In genomic region chr11:72111803-72112540, GRCh38 we compare ENCODE assay signal across 8 cellular contexts. TPM values are rescaled to one million over a fixed set of nuclear protein-coding genes. Genes with fewer than 3 reads are reported as not detected.
DNase-seq lines count a peak whose midpoint lies in the region; ATAC-seq, FAIRE-seq and TF ChIP-seq lines count a peak whose summit lies in the region.

No MANE protein-coding gene starts in this region.

- DNase-seq in AG10803 (ENCODE audit: low read depth) (peak; percentile 99), NCI-H2227 treated with DMSO at 0.1 percent for 48 hours (lab: John Stamatoyannopoulos, UW) (peak; percentile 100), WTC11 (ENCODE audit: low spot score) (peak; percentile 89), chondrocyte (ENCODE audit: low spot score) (no peak), kidney (peak; percentile 96)
- peak; percentile 91 for DNase-seq in stimulated activated CD4-positive, alpha-beta T cell treated with anti-CD3 and anti-CD28 coated beads, Interleukin-15, amount 100 ng/mL, for 24 hours

- peak overlapping the region; percentile 95 to 99 for H3K27ac ChIP-seq in kidney (ENCODE audit: low read depth in 2 of 2, low read length in 2 of 2)

- POLR2A ChIA-PET in WTC11 (lab: Charles Lee): interaction anchor here (1.0 to 1.2 kb wide), 3 partner anchors 21 to 111 kb away, joined by 3 to 4 read pairs (median 3); no protein-coding TSS in a partner anchor

- peaks cover 2% of the 10 kb centered on the region; the same call in 1 of the 2 replicates for H3K36me3 Mint-ChIP-seq in WTC11
- peaks cover 7% of the 10 kb centered on the region for H3K36me3 Mint-ChIP-seq in chondrocyte (ENCODE audit: low read depth)

- intact Hi-C loops in kidney (cut with DNase I): no loop called here

- TF ChIP-seq CTCF in AG10803 (conservative IDR thresholded peaks at IDR 0.05; ENCODE audit: low read length) (no peak), WTC11 (IDR thresholded peaks at IDR 0.05) (no peak), chondrocyte (IDR thresholded peaks at IDR 0.05) (no peak), kidney (IDR thresholded peaks at IDR 0.05; ENCODE audit: borderline replicate concordance, extremely low read depth, insufficient read depth) (no peak)

- H3K9me3 Mint-ChIP-seq in WTC11 (peaks cover 8% of the 10 kb centered on the region), chondrocyte (ENCODE audit: low read depth) (no peaks in the 10 kb centered on the region)

- H3K4me3 Mint-ChIP-seq in WTC11 (peak overlapping the region; percentile 93), chondrocyte (ENCODE audit: unreplicated experiment) (peak overlapping the region; percentile 94)

- H3K4me1 ChIP-seq in kidney (ENCODE audit: control insufficient read depth in 1 of 2, insufficient read depth in 1 of 2, low read depth in 1 of 2, low read length in 2 of 2): peaks cover 5 to 11% of the 10 kb centered on the region in 2 donors

- H3K36me3 ChIP-seq in kidney (ENCODE audit: control insufficient read depth in 1 of 2, insufficient read depth in 2 of 2, low read length in 2 of 2): no peaks in the 10 kb centered on the region

- CTCF ChIA-PET in WTC11 (lab: Charles Lee): interaction anchor here (0.6 to 1.6 kb wide), 5 partner anchors 21 to 319 kb away, joined by 3 to 9 read pairs (median 5); no protein-coding TSS in a partner anchor

- in situ Hi-C loops in GM18951 (cut with MboI; ENCODE audit: low sequenced_read_pairs, unreplicated experiment): no loop called here

- peaks cover 16% of the 10 kb centered on the region for H3K4me1 Mint-ChIP-seq in WTC11
- peaks cover 23% of the 10 kb centered on the region for H3K4me1 Mint-ChIP-seq in chondrocyte (ENCODE audit: low read depth)

- peak overlapping the region; percentile 87 for H3K4me3 ChIP-seq in AG10803 (ENCODE audit: low read length)
- H3K4me3 ChIP-seq in kidney (ENCODE audit: low read length in 2 of 2): peak overlapping the region; percentile 80 to 86

- H3K27ac Mint-ChIP-seq in WTC11 (peak overlapping the region; percentile 99), chondrocyte (ENCODE audit: unreplicated experiment) (peak overlapping the region; percentile 100)

- peak; percentile 87 for TF ChIP-seq POLR2A in GM18951 (IDR thresholded peaks at IDR 0.05; ENCODE audit: extremely low read depth, insufficient read depth, insufficient read length)

- ATAC-seq in HG03175 (IDR thresholded peaks at IDR 0.05; ENCODE audit: unreplicated experiment) (peak; percentile 93), WTC11 (peak; percentile 92)

- H3K9ac ChIP-seq in kidney (ENCODE audit: low read length in 2 of 2): peak overlapping the region; percentile 93

- FAIRE-seq in kidney (lab: Jason Lieb, UNC): peak; percentile 99

- H3K9me3 ChIP-seq in kidney (ENCODE audit: control insufficient read depth in 1 of 2, low read length in 2 of 2): no peaks in the 10 kb centered on the region

- peaks cover 35% of the 10 kb centered on the region for H3K27me3 Mint-ChIP-seq in WTC11 (ENCODE audit: low read depth)
- no peaks in the 10 kb centered on the region for H3K27me3 Mint-ChIP-seq in chondrocyte (ENCODE audit: low read depth)

TF ChIP-seq in WTC11, 78 proteins besides CTCF, POLR2A, EP300 and RAD21:
- TF ChIP-seq IRF2 (CRISPR knock-in tag; IDR thresholded peaks at IDR 0.05; ENCODE audit: borderline replicate concordance, low read depth) (no peak), NFYB (CRISPR knock-in tag; conservative IDR thresholded peaks at IDR 0.05; ENCODE audit: low read depth) (peak; percentile 68), TEAD1 (CRISPR knock-in tag; IDR thresholded peaks at IDR 0.05) (0 out of 2 replicates have a peak, but pooled peaks have one; percentile 30)
TF ChIP-seq in WTC11: peak in this region for 2.

RNA-seq across cellular contexts. Expression of gene ANAPC15, which starts 0.5 kb away (rescaled TPM):
- 60.2 to 75.4 TPM (median 66.1 TPM) in 3 replicates for total RNA-seq in WTC11 (2021)
- 36.0 to 39.7 TPM (median 37.6 TPM) in 3 replicates for total RNA-seq in chondrocyte
- 30.0 TPM for total RNA-seq in kidney
- polyA plus RNA-seq in kidney (ENCODE audit: insufficient read depth, low read depth, low replicate concordance): 79.8 TPM

RNA-seq across cellular contexts. Expression of gene TOMT, which starts 6.2 kb away (rescaled TPM):
- total RNA-seq in WTC11 (2021): not detected in 3 replicates
- total RNA-seq in chondrocyte: not detected in 3 replicates
- total RNA-seq in kidney: not detected
- polyA plus RNA-seq in kidney (ENCODE audit: insufficient read depth, low read depth, low replicate concordance): not detected

RNA-seq across cellular contexts. Expression of gene LAMTOR1, which starts 8.9 kb away (rescaled TPM):
- total RNA-seq in WTC11 (2021): 79.4 to 84.3 TPM (median 80.4 TPM) in 3 replicates
- total RNA-seq in chondrocyte: 70.5 to 74.9 TPM (median 74.7 TPM) in 3 replicates
- total RNA-seq in kidney: 111 TPM
- polyA plus RNA-seq in kidney (ENCODE audit: insufficient read depth, low read depth, low replicate concordance): 189 TPM

RNA-seq across cellular contexts. Expression of gene FOLR3, which starts 23.6 kb away (rescaled TPM):
- total RNA-seq in WTC11 (2021) (0.25 TPM in 1 of 3 replicates, not detected in the others), chondrocyte (not detected in 3 replicates), kidney (17.5 TPM)
- 65.0 TPM for polyA plus RNA-seq in kidney (ENCODE audit: insufficient read depth, low read depth, low replicate concordance)

RNA-seq across cellular contexts. Expression of gene LRRC51, which starts 31.3 kb away (rescaled TPM):
- total RNA-seq in WTC11 (2021): 5.3 to 5.6 TPM (median 5.3 TPM) in 3 replicates
- total RNA-seq in chondrocyte: 5.0 to 11.0 TPM (median 6.0 TPM) in 3 replicates
- total RNA-seq in kidney: 23.3 TPM
- 28.9 TPM for polyA plus RNA-seq in kidney (ENCODE audit: insufficient read depth, low read depth, low replicate concordance)
